In the genomic region with DNA sequence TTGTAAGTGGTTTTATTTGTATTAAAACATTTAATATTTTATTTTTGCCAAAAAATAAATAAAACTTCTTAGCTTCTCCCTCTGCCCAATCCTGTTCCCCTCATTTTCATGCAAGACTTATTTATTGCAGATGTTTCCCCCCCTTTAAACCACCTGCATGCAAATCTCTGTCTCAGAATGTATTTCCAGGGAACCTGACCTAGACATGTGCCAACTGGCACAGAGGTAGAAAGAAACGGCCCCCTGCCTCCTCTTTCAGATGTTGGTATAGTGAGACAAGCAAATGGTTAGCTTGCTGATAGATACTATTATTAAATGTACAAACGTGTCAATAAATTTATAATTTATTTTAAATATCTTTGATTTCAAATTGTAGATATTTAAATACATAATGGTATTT, we compare ENCODE assay signal across 30 cellular contexts.
"Had no signal": no experiment of that assay in that cellular context is flagged by ENCODE, and none has a peak within 500 bp of the region (broad histone marks: within the 10 kb centered on the region; RNA-seq: fewer than 3 reads in every experiment).

No MANE protein-coding gene starts in this region.

- H3K27ac Mint-ChIP-seq: activated B cell treated with CpG ODN at 0.5 μM for 24 hours; activated CD8-positive, alpha-beta T cell treated with anti-CD3 and anti-CD28 coated beads for 36 hours; activated naive CD8-positive, alpha-beta T cell; activated T-helper 17 cell treated with anti-CD3 and anti-CD28 coated beads, Interleukin-2, amount 50 U/mL, for 72 hours; dendritic cell treated with granulocyte-macrophage colony-stimulating factor and Interleukin-4, amounts not matched to agents 40 ng/mL and 50 ng/mL, for 4 days; endodermal cell; T-helper 2 cell treated with Interferon-gamma antibody and Interleukin-4, amounts not matched to agents 5 μg/mL and 100 μg/mL, for 36 hours had no signal

- H3K4me3 Mint-ChIP-seq: activated B cell treated with CpG ODN at 0.5 μM for 24 hours; activated CD8-positive, alpha-beta T cell treated with anti-CD3 and anti-CD28 coated beads for 36 hours; activated naive CD8-positive, alpha-beta T cell; activated T-cell treated with anti-CD3 and anti-CD28 coated beads, Interleukin-2, amount 50 U/mL, for 4 hours; activated T-helper 17 cell treated with anti-CD3 and anti-CD28 coated beads, Interleukin-2, amount 50 U/mL, for 72 hours; central memory CD8-positive, alpha-beta T cell; dendritic cell treated with granulocyte-macrophage colony-stimulating factor and Interleukin-4, amounts not matched to agents 40 ng/mL and 50 ng/mL, for 4 days; endodermal cell; T-helper 2 cell treated with Interferon-gamma antibody and Interleukin-4, amounts not matched to agents 5 μg/mL and 100 μg/mL, for 36 hours had no signal

- DNase-seq: activated B cell treated with CpG ODN at 0.5 μM for 24 hours; activated CD4-positive, alpha-beta T cell treated with anti-CD3 and anti-CD28 coated beads for 48 hours; activated CD4-positive, alpha-beta T cell treated with anti-CD3 and anti-CD28 coated beads, Interleukin-2, amount 50 U/mL, for 1 hour; activated CD4-positive, alpha-beta T cell treated with anti-CD3 and anti-CD28 coated beads, Interleukin-2, amount 50 U/mL, for 48 hours; activated CD8-positive, alpha-beta memory T cell treated with anti-CD3 and anti-CD28 coated beads for 24 hours; activated CD8-positive, alpha-beta T cell treated with anti-CD3 and anti-CD28 coated beads for 36 hours; activated effector memory CD4-positive, alpha-beta T cell treated with Interleukin-2 at 50 U/mL for 16 hours; activated gamma-delta T cell treated with Interleukin-2 at 50 U/mL for 16 hours; activated naive CD4-positive, alpha-beta T cell treated with anti-CD3 and anti-CD28 coated beads, Interleukin-2, amount 50 U/mL, for 16 hours; activated naive CD4-positive, alpha-beta T cell treated with Interleukin-2 at 50 U/mL for 16 hours; activated T-cell treated with anti-CD3 and anti-CD28 coated beads, Interleukin-2, amount 50 U/mL, for 4 hours; amniotic stem cell; anterior cingulate cortex; brain microvascular endothelial cell; dorsolateral prefrontal cortex; effector memory CD4-positive, alpha-beta T cell; endodermal cell; foreskin keratinocyte; gastrocnemius medialis; glutamatergic neuron; heart left ventricle; T1000; WERI-Rb-1 had no signal

- H3K27me3 Mint-ChIP-seq: activated B cell treated with CpG ODN at 0.5 μM for 24 hours; activated CD8-positive, alpha-beta T cell treated with anti-CD3 and anti-CD28 coated beads for 36 hours; activated T-helper 17 cell treated with anti-CD3 and anti-CD28 coated beads, Interleukin-2, amount 50 U/mL, for 72 hours; central memory CD8-positive, alpha-beta T cell; dendritic cell treated with granulocyte-macrophage colony-stimulating factor and Interleukin-4, amounts not matched to agents 40 ng/mL and 50 ng/mL, for 4 days had no signal

- H3K4me1 Mint-ChIP-seq: endodermal cell had no signal

- ATAC-seq: activated CD4-positive, CD25-positive, alpha-beta regulatory T cell treated with anti-CD3 and anti-CD28 coated beads, Interleukin-2, amount 50 U/mL, for 24 hours; activated CD8-positive, alpha-beta T cell treated with anti-CD3 and anti-CD28 coated beads for 36 hours; activated T-cell treated with anti-CD3 and anti-CD28 coated beads, Interleukin-2, amount 50 U/mL, for 4 hours; activated T-helper 17 cell treated with anti-CD3 and anti-CD28 coated beads, Interleukin-2, amount 50 U/mL, for 72 hours; esophagus mucosa; foreskin keratinocyte; gastrocnemius medialis; heart left ventricle had no signal
